16 cellular contexts compared by ENCODE assay signal in genomic region chr14:104893435-104894207, GRCh38. TPM values are rescaled to one million over a fixed set of nuclear protein-coding genes. Genes with fewer than 3 reads are reported as not detected.
DNase-seq lines count a peak whose midpoint lies in the region; ATAC-seq and TF ChIP-seq lines count a peak whose summit lies in the region.
"Had no signal": no experiment of that assay in that cellular context is flagged by ENCODE, and none has a peak within 500 bp of the region (broad histone marks: within the 10 kb centered on the region; RNA-seq: fewer than 3 reads in every experiment).

No MANE protein-coding gene starts in this region.

- no peak for TF ChIP-seq EP300 in transverse colon (IDR thresholded peaks at IDR 0.05; ENCODE audit: low read depth)

- H3K4me1 ChIP-seq in transverse colon, result peaks cover 0 to 6% (median 0%) of the 10 kb centered on the region in 4 donors
- H3K4me1 ChIP-seq: ascending aorta had no signal

- DNase-seq in activated naive CD8-positive, alpha-beta T cell treated with anti-CD3 and anti-CD28 coated beads, Interleukin-2, amount 50 U/mL, for 24 hours, result peak; percentile 1
- no peak for DNase-seq in activated naive CD8-positive, alpha-beta T cell treated with anti-CD3 and anti-CD28 coated beads for 36 hours
- DNase-seq in RPMI8226, result peak; percentile 94
- peak in 1 of 2 donors; percentile 21 for DNase-seq in left colon
- peak; percentile 19 for DNase-seq in transverse colon
- DNase-seq in HUDEP-2 (lab: John Stamatoyannopoulos, UW; ENCODE audit: unreplicated experiment in 76 of 76), result no peak
- DNase-seq: activated T-cell treated with anti-CD3 and anti-CD28 coated beads, Interleukin-2, amount 50 U/mL, for 4 hours; Calu3; MG63; PC-9 had no signal

- no peak overlapping the region for H3K4me3 Mint-ChIP-seq in activated naive CD8-positive, alpha-beta T cell treated with anti-CD3 and anti-CD28 coated beads, Interleukin-2, amount 50 U/mL, for 24 hours
- H3K4me3 Mint-ChIP-seq in activated naive CD8-positive, alpha-beta T cell treated with anti-CD3 and anti-CD28 coated beads for 36 hours, result no peak overlapping the region
- H3K4me3 Mint-ChIP-seq: activated T-cell treated with anti-CD3 and anti-CD28 coated beads, Interleukin-2, amount 50 U/mL, for 4 hours; dendritic cell treated with granulocyte-macrophage colony-stimulating factor and Interleukin-4, amounts not matched to agents 40 ng/mL and 50 ng/mL, for 4 days; T-cell had no signal

- H3K27me3 ChIP-seq in transverse colon, result no peaks in the 10 kb centered on the region
- H3K27me3 ChIP-seq: ascending aorta, MG63 had no signal

- H3K4me3 ChIP-seq in transverse colon, result no peak overlapping the region
- H3K4me3 ChIP-seq: ascending aorta, MG63, PC-9 had no signal

- H3K27ac Mint-ChIP-seq in activated naive CD8-positive, alpha-beta T cell treated with anti-CD3 and anti-CD28 coated beads, Interleukin-2, amount 50 U/mL, for 24 hours, result no peak overlapping the region
- H3K27ac Mint-ChIP-seq in activated naive CD8-positive, alpha-beta T cell treated with anti-CD3 and anti-CD28 coated beads for 36 hours, result no peak overlapping the region
- H3K27ac Mint-ChIP-seq: dendritic cell treated with granulocyte-macrophage colony-stimulating factor and Interleukin-4, amounts not matched to agents 40 ng/mL and 50 ng/mL, for 4 days; T-cell had no signal

- H3K27ac ChIP-seq in transverse colon, result no peak overlapping the region
- H3K27ac ChIP-seq: ascending aorta, PC-9 had no signal

- H3K36me3 Mint-ChIP-seq in activated naive CD8-positive, alpha-beta T cell treated with anti-CD3 and anti-CD28 coated beads, Interleukin-2, amount 50 U/mL, for 24 hours (ENCODE audit: low read depth), result no peaks in the 10 kb centered on the region
- H3K36me3 Mint-ChIP-seq in activated naive CD8-positive, alpha-beta T cell treated with anti-CD3 and anti-CD28 coated beads for 36 hours, result no peaks in the 10 kb centered on the region
- H3K36me3 Mint-ChIP-seq: T-cell had no signal

- peaks cover 4% of the 10 kb centered on the region for H3K4me1 Mint-ChIP-seq in activated naive CD8-positive, alpha-beta T cell treated with anti-CD3 and anti-CD28 coated beads, Interleukin-2, amount 50 U/mL, for 24 hours
- no peaks in the 10 kb centered on the region for H3K4me1 Mint-ChIP-seq in activated naive CD8-positive, alpha-beta T cell treated with anti-CD3 and anti-CD28 coated beads for 36 hours

- TF ChIP-seq POLR2A in transverse colon (IDR thresholded peaks at IDR 0.05), result no peak

- no peak for ATAC-seq in activated naive CD8-positive, alpha-beta T cell treated with anti-CD3 and anti-CD28 coated beads, Interleukin-2, amount 50 U/mL, for 24 hours
- peak; percentile 18 for ATAC-seq in left colon
- no peak for ATAC-seq in HG03571 (IDR thresholded peaks at IDR 0.05; ENCODE audit: unreplicated experiment)
- ATAC-seq in HG03135 (IDR thresholded peaks at IDR 0.05; ENCODE audit: unreplicated experiment), result no peak
- ATAC-seq: activated T-cell treated with anti-CD3 and anti-CD28 coated beads, Interleukin-2, amount 50 U/mL, for 4 hours; HCT116 had no signal

- no peaks in the 10 kb centered on the region for H3K9me3 Mint-ChIP-seq in activated naive CD8-positive, alpha-beta T cell treated with anti-CD3 and anti-CD28 coated beads, Interleukin-2, amount 50 U/mL, for 24 hours
- peaks cover 1% of the 10 kb centered on the region for H3K9me3 Mint-ChIP-seq in activated naive CD8-positive, alpha-beta T cell treated with anti-CD3 and anti-CD28 coated beads for 36 hours
- H3K9me3 Mint-ChIP-seq: activated T-cell treated with anti-CD3 and anti-CD28 coated beads, Interleukin-2, amount 50 U/mL, for 4 hours; dendritic cell treated with granulocyte-macrophage colony-stimulating factor and Interleukin-4, amounts not matched to agents 40 ng/mL and 50 ng/mL, for 4 days; T-cell had no signal

- no peaks in the 10 kb centered on the region for H3K9me3 ChIP-seq in transverse colon
- H3K9me3 ChIP-seq: ascending aorta, MG63 had no signal

- in situ Hi-C loops in transverse colon (cut with MboI; ENCODE audit: low pct_ligation_motif_present in 1 of 4, low pct_unique_long_range_greater_than_20kb in 1 of 4, low sequenced_read_pairs in 3 of 4), result no loop called here

- TF ChIP-seq CTCF in transverse colon (IDR thresholded peaks at IDR 0.05), result no peak

- WGBS in transverse colon (ENCODE audit: low coverage in 1 of 2), 2 donors, result 68% methylated on average over 29 of the region's 39 CpGs; no CpG with 5 or more reads in 1 of the 2 donors

- intact Hi-C loops in left colon (cut with DNase I, micrococcal nuclease) (loop anchor here in 1 of 2 donors (10.0 kb wide), 1 partner anchor 151 kb away; no protein-coding TSS in a partner anchor), transverse colon (cut with DNase I; ENCODE audit: low total_unique reads) (no loop called here)

- H3K27me3 Mint-ChIP-seq in activated naive CD8-positive, alpha-beta T cell treated with anti-CD3 and anti-CD28 coated beads, Interleukin-2, amount 50 U/mL, for 24 hours, result no peaks in the 10 kb centered on the region
- H3K27me3 Mint-ChIP-seq in activated naive CD8-positive, alpha-beta T cell treated with anti-CD3 and anti-CD28 coated beads for 36 hours, result no peaks in the 10 kb centered on the region
- H3K27me3 Mint-ChIP-seq: T-cell had no signal

- no peaks in the 10 kb centered on the region for H3K36me3 ChIP-seq in transverse colon
- H3K36me3 ChIP-seq: MG63 had no signal

RNA-seq across cellular contexts. Expression of gene CEP170B, which starts 28.6 kb away (rescaled TPM):
- total RNA-seq in activated naive CD8-positive, alpha-beta T cell treated with anti-CD3 and anti-CD28 coated beads for 36 hours, result 1 to 10 TPM; 4.6 to 4.7 TPM
- total RNA-seq in left colon (10 to 100 TPM; 76.4 to 89.3 TPM), transverse colon (100 to 1,000 TPM in 2 of 4 donors, 10 to 100 TPM in 2; 56.0 to 195 (median 109) TPM)

RNA-seq across cellular contexts. Expression of gene PLD4, which starts 31.1 kb away (rescaled TPM):
- total RNA-seq in activated naive CD8-positive, alpha-beta T cell treated with anti-CD3 and anti-CD28 coated beads for 36 hours, result not detected
- total RNA-seq in left colon (1 to 10 TPM in 1 of 2 donors, not detected in 1; 2.2 TPM), transverse colon (1 to 10 TPM in 2 of 4 donors, not detected in 2; 1.1 TPM)
- total RNA-seq: ascending aorta, PC-9 had no signal

Comparison
In these comparisons a context has a peak if more than half of its experiments do, and no peak if none do; other contexts are left out.
1. DNase-seq: peak in activated naive CD8-positive, alpha-beta T cell treated with anti-CD3 and anti-CD28 coated beads, Interleukin-2, amount 50 U/mL, for 24 hours (single experiment), RPMI8226 (single experiment) and transverse colon (single experiment); none in activated naive CD8-positive, alpha-beta T cell treated with anti-CD3 and anti-CD28 coated beads for 36 hours (single experiment) and HUDEP-2 (0 of 76).
2. RNA of gene CEP170B, which starts 28.6 kb away (total RNA-seq): 56.0 to 195 TPM in transverse colon and 76.4 to 89.3 TPM in left colon; 4.6 to 4.7 TPM in activated naive CD8-positive, alpha-beta T cell treated with anti-CD3 and anti-CD28 coated beads for 36 hours; every median in the first group is over 10 times any median in the second.